In the genomic region with DNA sequence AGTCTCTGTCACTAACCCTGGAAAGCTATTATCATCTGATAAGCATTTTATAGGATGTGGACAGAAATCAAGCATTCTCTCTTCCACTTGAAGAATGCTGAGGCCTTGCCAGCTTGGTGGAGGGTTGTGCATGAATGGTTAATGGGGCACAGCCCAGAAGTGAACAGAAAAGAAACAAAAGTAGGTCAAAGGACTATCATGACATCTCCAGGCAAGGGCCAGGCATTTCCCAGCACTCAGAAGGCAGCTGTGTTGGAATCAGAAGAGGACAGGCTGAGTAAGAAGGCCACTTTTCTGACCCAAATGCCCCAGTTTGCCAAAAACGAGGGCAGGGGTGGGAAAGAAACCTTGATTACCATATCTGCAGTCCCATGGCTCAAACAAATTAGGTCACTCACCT, we compare ENCODE assay signal across 15 cellular contexts. TPM values are rescaled to one million over a fixed set of nuclear protein-coding genes. Genes with fewer than 3 reads are reported as not detected.
"Had no signal": no experiment of that assay in that cellular context is flagged by ENCODE, and none has a peak within 500 bp of the region (broad histone marks: within the 10 kb centered on the region; RNA-seq: fewer than 3 reads in every experiment).

No MANE protein-coding gene starts in this region.

- H3K27ac ChIP-seq: cardiac muscle cell had no signal

- DNase-seq: activated CD4-positive, alpha-beta T cell treated with anti-CD3 and anti-CD28 coated beads, Interleukin-2, amount 50 U/mL, for 4 hours; activated CD4-positive, CD25-positive, alpha-beta regulatory T cell treated with anti-CD3 and anti-CD28 coated beads, Interleukin-2, amount 50 U/mL, for 72 hours; activated CD8-positive, alpha-beta memory T cell treated with anti-CD3 and anti-CD28 coated beads, Interleukin-2, amount 10 ng/mL, durations not matched to agents 7 days and 5 days; activated effector memory CD4-positive, alpha-beta T cell treated with anti-CD3 and anti-CD28 coated beads, Interleukin-2, amount 50 U/mL, for 16 hours; activated T-cell treated with anti-CD3 and anti-CD28 coated beads, Interleukin-2, amount 50 U/mL, for 24 hours; immature natural killer cell; left colon; naive B cell; right cardiac atrium; stimulated activated naive CD4-positive, alpha-beta T cell had no signal

- H3K9me3 Mint-ChIP-seq: activated T-cell treated with anti-CD3 and anti-CD28 coated beads, Interleukin-2, amount 50 U/mL, for 24 hours; T-helper 2 cell treated with Interferon-gamma antibody and Interleukin-4, amounts not matched to agents 5 μg/mL and 100 μg/mL, for 36 hours; type B pancreatic cell had no signal

- ATAC-seq: activated CD8-positive, alpha-beta memory T cell treated with anti-CD3 and anti-CD28 coated beads, Interleukin-2, amount 10 ng/mL, durations not matched to agents 7 days and 5 days; left colon; right cardiac atrium had no signal

- H3K27me3 ChIP-seq: cardiac muscle cell had no signal

- H3K27ac Mint-ChIP-seq: activated CD8-positive, alpha-beta memory T cell treated with anti-CD3 and anti-CD28 coated beads, Interleukin-2, amount 10 ng/mL, durations not matched to agents 7 days and 5 days; activated naive CD8-positive, alpha-beta T cell; activated T-cell treated with anti-CD3 and anti-CD28 coated beads, Interleukin-2, amount 50 U/mL, for 24 hours; immature natural killer cell; naive B cell; T-helper 2 cell treated with Interferon-gamma antibody and Interleukin-4, amounts not matched to agents 5 μg/mL and 100 μg/mL, for 36 hours; type B pancreatic cell had no signal

- H3K36me3 ChIP-seq: cardiac muscle cell had no signal

- H3K27me3 Mint-ChIP-seq: type B pancreatic cell had no signal

- H3K36me3 Mint-ChIP-seq: activated CD8-positive, alpha-beta memory T cell treated with anti-CD3 and anti-CD28 coated beads, Interleukin-2, amount 10 ng/mL, durations not matched to agents 7 days and 5 days; activated naive CD8-positive, alpha-beta T cell; immature natural killer cell; naive B cell had no signal

- H3K4me1 Mint-ChIP-seq: activated CD8-positive, alpha-beta memory T cell treated with anti-CD3 and anti-CD28 coated beads, Interleukin-2, amount 10 ng/mL, durations not matched to agents 7 days and 5 days; immature natural killer cell; naive B cell had no signal

- H3K4me3 Mint-ChIP-seq: activated CD8-positive, alpha-beta memory T cell treated with anti-CD3 and anti-CD28 coated beads, Interleukin-2, amount 10 ng/mL, durations not matched to agents 7 days and 5 days; activated naive CD8-positive, alpha-beta T cell; activated T-cell treated with anti-CD3 and anti-CD28 coated beads, Interleukin-2, amount 50 U/mL, for 24 hours; immature natural killer cell; naive B cell; T-helper 2 cell treated with Interferon-gamma antibody and Interleukin-4, amounts not matched to agents 5 μg/mL and 100 μg/mL, for 36 hours; type B pancreatic cell had no signal

- H3K4me3 ChIP-seq: cardiac muscle cell, lung had no signal

RNA-seq across cellular contexts. Expression of a gene that starts 12.4 kb away (rescaled TPM):
- total RNA-seq: activated CD8-positive, alpha-beta memory T cell treated with anti-CD3 and anti-CD28 coated beads, Interleukin-2, amount 10 ng/mL, durations not matched to agents 7 days and 5 days had no signal
- polyA plus RNA-seq: immature natural killer cell had no signal
